ENCODE assay signal across 17 cellular contexts in genomic region chr15:82649226-82649999, GRCh38. TPM values are rescaled to one million over a fixed set of nuclear protein-coding genes. Genes with fewer than 3 reads are reported as not detected.
A peak's percentile ranks its signal among the peaks of the same experiment; 100 is the strongest.
DNase-seq lines count a peak whose midpoint lies in the region; ATAC-seq and TF ChIP-seq lines count a peak whose summit lies in the region.
"Had no signal": no experiment of that assay in that cellular context is flagged by ENCODE, and none has a peak within 500 bp of the region (broad histone marks: within the 10 kb centered on the region; RNA-seq: fewer than 3 reads in every experiment).

No MANE protein-coding gene starts in this region.

- H3K27ac ChIP-seq in layer of hippocampus (ENCODE audit: low read depth, low read length), result peak overlapping the region; percentile 92
- H3K27ac ChIP-seq: 22Rv1, thyroid gland had no signal

- H3K27me3 Mint-ChIP-seq in activated T-helper 17 cell treated with anti-CD3 and anti-CD28 coated beads, Interleukin-2, amount 50 U/mL, for 72 hours, result peaks cover 28% of the 10 kb centered on the region

- no peak overlapping the region for H3K4me3 ChIP-seq in BE2C (ENCODE audit: low read depth, low read length)
- H3K4me3 ChIP-seq: thyroid gland had no signal

- no peaks in the 10 kb centered on the region; the same call in 1 of the 2 replicates for H3K9me3 ChIP-seq in BE2C
- H3K9me3 ChIP-seq: breast epithelium, thyroid gland had no signal

- no peaks in the 10 kb centered on the region for H3K27me3 ChIP-seq in layer of hippocampus (ENCODE audit: control insufficient read depth, insufficient read depth, low read length)
- peaks cover 55% of the 10 kb centered on the region for H3K27me3 ChIP-seq in BE2C
- H3K27me3 ChIP-seq: thyroid gland had no signal

- DNase-seq in NCI-H82 (lab: John Stamatoyannopoulos, UW), result peak; percentile 13
- no peak for DNase-seq in NCI-H82 treated with DMSO at 0.1 percent for 48 hours (lab: John Stamatoyannopoulos, UW; ENCODE audit: unreplicated experiment)
- peak; percentile 67 for DNase-seq in posterior vena cava (ENCODE audit: low spot score)
- DNase-seq in foreskin melanocyte, result no peak
- DNase-seq in BE2C, result no peak
- no peak for DNase-seq in SW480 (ENCODE audit: low spot score)
- DNase-seq: activated CD4-positive, alpha-beta T cell treated with anti-CD3 and anti-CD28 coated beads, Interleukin-2, amount 50 U/mL, for 48 hours; activated naive CD8-positive, alpha-beta T cell treated with anti-CD3 and anti-CD28 coated beads, Interleukin-2, amount 10 ng/mL, durations not matched to agents 7 days and 5 days; activated T-cell treated with anti-CD3 and anti-CD28 coated beads, Interleukin-2, amount 50 U/mL, for 1 hour; DMS153; effector CD4-positive, alpha-beta T cell; thyroid gland had no signal

- H3K4me3 Mint-ChIP-seq in activated T-helper 17 cell treated with anti-CD3 and anti-CD28 coated beads, Interleukin-2, amount 50 U/mL, for 72 hours, result peak overlapping the region; percentile 42

- no peak for ATAC-seq in activated T-helper 17 cell treated with anti-CD3 and anti-CD28 coated beads, Interleukin-2, amount 50 U/mL, for 72 hours (replicated peaks)
- ATAC-seq: Panc1 had no signal

- no peaks in the 10 kb centered on the region for H3K4me1 ChIP-seq in BE2C
- H3K4me1 ChIP-seq: breast epithelium had no signal

- H3K36me3 ChIP-seq in BE2C, result no peaks in the 10 kb centered on the region
- H3K36me3 ChIP-seq: breast epithelium, thyroid gland had no signal

- H3K9me3 Mint-ChIP-seq in activated T-helper 17 cell treated with anti-CD3 and anti-CD28 coated beads, Interleukin-2, amount 50 U/mL, for 72 hours, result no peaks in the 10 kb centered on the region
- H3K9me3 Mint-ChIP-seq: activated naive CD8-positive, alpha-beta T cell treated with anti-CD3 and anti-CD28 coated beads, Interleukin-2, amount 10 ng/mL, durations not matched to agents 7 days and 5 days had no signal

- no peaks in the 10 kb centered on the region for H3K36me3 Mint-ChIP-seq in activated T-helper 17 cell treated with anti-CD3 and anti-CD28 coated beads, Interleukin-2, amount 50 U/mL, for 72 hours (ENCODE audit: low read depth)
- H3K36me3 Mint-ChIP-seq: activated naive CD8-positive, alpha-beta T cell treated with anti-CD3 and anti-CD28 coated beads, Interleukin-2, amount 10 ng/mL, durations not matched to agents 7 days and 5 days had no signal

- no peak overlapping the region for H3K27ac Mint-ChIP-seq in activated T-helper 17 cell treated with anti-CD3 and anti-CD28 coated beads, Interleukin-2, amount 50 U/mL, for 72 hours
- H3K27ac Mint-ChIP-seq: activated naive CD8-positive, alpha-beta T cell treated with anti-CD3 and anti-CD28 coated beads, Interleukin-2, amount 10 ng/mL, durations not matched to agents 7 days and 5 days had no signal

- H3K4me1 Mint-ChIP-seq in activated T-helper 17 cell treated with anti-CD3 and anti-CD28 coated beads, Interleukin-2, amount 50 U/mL, for 72 hours, result no peaks in the 10 kb centered on the region

- intact Hi-C loops in posterior vena cava (cut with DNase I), result no loop called here

- TF ChIP-seq CTCF in BE2C (IDR thresholded peaks at IDR 0.05; ENCODE audit: low read depth, low read length), result no peak

RNA-seq across cellular contexts. Expression of gene CPEB1, which starts 2.2 kb away (rescaled TPM):
- total RNA-seq in activated T-helper 17 cell treated with anti-CD3 and anti-CD28 coated beads, Interleukin-2, amount 50 U/mL, for 72 hours, result under 1 TPM in 1 of 2 donors, not detected in 1; 0.26 TPM
- 1 to 10 TPM; 5.0 to 8.0 TPM for total RNA-seq in posterior vena cava
- 3.1 TPM for polyA plus RNA-seq in BE2C (2012; ENCODE audit: insufficient read depth, insufficient read length, low read depth)

Comparison
In these comparisons a context has a peak if more than half of its experiments do, and no peak if none do; other contexts are left out.
1. DNase-seq: peak in NCI-H82 (single experiment) and posterior vena cava (single experiment); none in NCI-H82 treated with DMSO at 0.1 percent for 48 hours (single experiment), foreskin melanocyte (single experiment), BE2C (single experiment) and SW480 (single experiment).
2. RNA of gene CPEB1, which starts 2.2 kb away (total RNA-seq): 5.0 to 8.0 TPM in posterior vena cava; 0.26 TPM in activated T-helper 17 cell treated with anti-CD3 and anti-CD28 coated beads, Interleukin-2, amount 50 U/mL, for 72 hours; every median in the first group is over 4 times any median in the second.